In genomic region chr6:134173936-134174789, GRCh38 we compare ENCODE assay signal across 8 cellular contexts.
DNase-seq lines count a peak whose midpoint lies in the region; ATAC-seq and TF ChIP-seq lines count a peak whose summit lies in the region.

No MANE protein-coding gene starts in this region.

- H3K4me3 ChIP-seq in breast epithelium = peak overlapping the region; percentile 78 to 93 (median 87)
- H3K4me3 ChIP-seq in skin epidermis = peak overlapping the region; percentile 50 to 91 (median 82)

- in situ Hi-C loops in Caki2 (cut with HindIII; ENCODE audit: low pct_unique_long_range_greater_than_20kb, low sequenced_read_pairs) = no loop called here

- intact Hi-C loops in breast epithelium (cut with DNase I; ENCODE audit: low total_unique reads) = loop anchor here (10.0 kb wide), 1 partner anchor 651 kb away; no protein-coding TSS in a partner anchor

- ATAC-seq in HG02938 (IDR thresholded peaks at IDR 0.05; ENCODE audit: unreplicated experiment) (peak; percentile 24), HG03469 (IDR thresholded peaks at IDR 0.05; ENCODE audit: unreplicated experiment) (no peak)

- TF ChIP-seq POLR2A in breast epithelium (IDR thresholded peaks at IDR 0.05) = no peak

- peak; percentile 69 for DNase-seq in Caki2 (ENCODE audit: low read depth)
- peak; percentile 70 for DNase-seq in NCI-H2171 (lab: John Stamatoyannopoulos, UW)
- DNase-seq in breast epithelium (ENCODE audit: low spot score in 2 of 2) = peak; percentile 69 to 78
- DNase-seq in iPS-NIHi11 (ENCODE audit: low spot score) = peak; percentile 70

- no peaks in the 10 kb centered on the region for H3K9me3 ChIP-seq in breast epithelium

- peaks cover 8% of the 10 kb centered on the region for H3K36me3 ChIP-seq in breast epithelium

- TF ChIP-seq CTCF in VCaP (conservative IDR thresholded peaks at IDR 0.05) (peak; percentile 81), breast epithelium (IDR thresholded peaks at IDR 0.05) (peak; percentile 91 to 92 (median 91))

- H3K4me1 ChIP-seq in breast epithelium = peaks cover 5 to 6% of the 10 kb centered on the region in 2 donors

- peak overlapping the region; percentile 91 for H3K27ac ChIP-seq in VCaP
- peak overlapping the region; percentile 95 to 96 for H3K27ac ChIP-seq in breast epithelium
- H3K27ac ChIP-seq in skin epidermis = peak overlapping the region; percentile 83 to 100 (median 98)

- H3K27me3 ChIP-seq in breast epithelium = no peaks in the 10 kb centered on the region
